In genomic region chr11:133928628-133929059, GRCh38 we compare ENCODE assay signal across 8 cellular contexts. TPM values are rescaled to one million over a fixed set of nuclear protein-coding genes. Genes with fewer than 3 reads are reported as not detected.
A peak's percentile ranks its signal among the peaks of the same experiment; 100 is the strongest.
DNase-seq lines count a peak whose midpoint lies in the region; ATAC-seq and TF ChIP-seq lines count a peak whose summit lies in the region.

No MANE protein-coding gene starts in this region.

- no TSS peak for BruUV-seq in MCF 10A (replicated peaks; lab: Mats Ljungman, UMichigan)

- H3K4me1 Mint-ChIP-seq in MCF 10A (ENCODE audit: insufficient read depth, unreplicated experiment): peaks cover 18% of the 10 kb centered on the region

- H3K36me3 ChIP-seq in left ventricle myocardium inferior: peaks cover 67% of the 10 kb centered on the region

- whole genome bisulfite sequencing in right cardiac atrium: 38% methylated on average over 5 of the region's 5 CpGs

- no peaks in the 10 kb centered on the region for H3K27me3 Mint-ChIP-seq in MCF 10A (ENCODE audit: insufficient read depth, unreplicated experiment)

- CTCF ChIA-PET in MCF 10A (lab: Yijun Ruan, JAX): interaction anchor here (0.8 to 6.7 kb wide), 26 partner anchors 10 to 218 kb away, joined by 3 to 109 read pairs (median 8); no protein-coding TSS in a partner anchor

- H3K4me3 ChIP-seq in right cardiac atrium (ENCODE audit: low read length): no peak overlapping the region
- no peak overlapping the region for H3K4me3 ChIP-seq in left ventricle myocardium inferior

- H3K9me3 ChIP-seq in right cardiac atrium (ENCODE audit: control insufficient read depth, low read length) (no peaks in the 10 kb centered on the region), left ventricle myocardium inferior (replicated peaks) (no peaks in the 10 kb centered on the region)

- DNase-seq in right cardiac atrium (peak in 1 of 3 donors; percentile 46), left ventricle myocardium inferior (no peak), SW480 (ENCODE audit: low spot score) (peak; percentile 44), MCF 10A (ENCODE audit: unreplicated experiment) (peak; percentile 76), cortex of kidney (lab: John Stamatoyannopoulos, UW) (no peak)
- peak; percentile 57 to 89 for DNase-seq in stimulated activated CD8-positive, alpha-beta memory T cell treated with anti-CD3 and anti-CD28 coated beads, Interleukin-7, amount 100 ng/mL, for 48 hours (ENCODE audit: extremely low read depth in 1 of 2, low read depth in 1 of 2)

- H3K27ac Mint-ChIP-seq in MCF 10A (ENCODE audit: low read depth, unreplicated experiment): peak overlapping the region; percentile 71

- peak; percentile 15 to 63 for ATAC-seq in right cardiac atrium
- ATAC-seq in HG02981 (IDR thresholded peaks at IDR 0.05; ENCODE audit: unreplicated experiment): no peak
- ATAC-seq in GM18858 (IDR thresholded peaks at IDR 0.05; ENCODE audit: unreplicated experiment): no peak

- H3K9me3 Mint-ChIP-seq in MCF 10A (ENCODE audit: unreplicated experiment): no peaks in the 10 kb centered on the region

- H3K27ac ChIP-seq in right cardiac atrium (ENCODE audit: low read length) (no peak overlapping the region), left ventricle myocardium inferior (replicated peaks) (no peak overlapping the region)

- H3K27me3 ChIP-seq in right cardiac atrium (ENCODE audit: control insufficient read depth, insufficient read depth) (no peaks in the 10 kb centered on the region), left ventricle myocardium inferior (ENCODE audit: low read depth) (no peaks in the 10 kb centered on the region)

- POLR2A ChIA-PET in MCF 10A (lab: Yijun Ruan, JAX): interaction anchor here (0.7 to 2.5 kb wide), 14 partner anchors 15 to 296 kb away, joined by 3 to 24 read pairs (median 6); partner anchors contain the start of genes NCAPD3 and VPS26B

- peaks cover 11% of the 10 kb centered on the region for H3K36me3 Mint-ChIP-seq in MCF 10A (ENCODE audit: insufficient read depth, unreplicated experiment)

- TF ChIP-seq CTCF in left ventricle myocardium inferior (IDR thresholded peaks at IDR 0.05; ENCODE audit: borderline replicate concordance): no peak
- no peak for TF ChIP-seq CTCF in MCF 10A (IDR thresholded peaks at IDR 0.05; ENCODE audit: unreplicated experiment)

- H3K4me1 ChIP-seq in right cardiac atrium (ENCODE audit: control insufficient read depth, insufficient read depth, low read length): no peaks in the 10 kb centered on the region
- peaks cover 19% of the 10 kb centered on the region for H3K4me1 ChIP-seq in left ventricle myocardium inferior

- intact Hi-C loops in right cardiac atrium (cut with DNase I): loop anchor here (5.0 to 10.0 kb wide), 4 partner anchors 116 to 216 kb away; no protein-coding TSS in a partner anchor
- intact Hi-C loops in left ventricle myocardium inferior (cut with micrococcal nuclease): loop anchor here (10.0 kb wide), 1 partner anchor 206 kb away; no protein-coding TSS in a partner anchor
- intact Hi-C loops in MCF 10A (cut with micrococcal nuclease): loop anchor here (2.0 to 5.0 kb wide), 2 partner anchors 16 to 39 kb away; no protein-coding TSS in a partner anchor

- H3K4me3 Mint-ChIP-seq in MCF 10A (ENCODE audit: unreplicated experiment): peak overlapping the region; percentile 69

RNA-seq across cellular contexts. Expression of gene IGSF9B, which starts 28.1 kb away (rescaled TPM):
- 10 to 100 TPM; 40.1 to 58.9 (median 54.3) TPM for total RNA-seq in right cardiac atrium
- 27.8 TPM for polyA plus RNA-seq in right cardiac atrium
- 44.1 TPM for total RNA-seq in left ventricle myocardium inferior
- 13.9 and 19.7 TPM in 2 replicates for total RNA-seq in MCF 10A (2022)

Comparison
In these comparisons a context has a peak if more than half of its experiments do, and no peak if none do; other contexts are left out.
1. ATAC-seq: peak in right cardiac atrium (2 of 2); none in HG02981 (single experiment) and GM18858 (single experiment).
2. DNase-seq: peak in SW480 (single experiment), MCF 10A (single experiment) and stimulated activated CD8-positive, alpha-beta memory T cell treated with anti-CD3 and anti-CD28 coated beads, Interleukin-7, amount 100 ng/mL, for 48 hours (2 of 2); none in left ventricle myocardium inferior (single experiment) and cortex of kidney (single experiment).